12 cellular contexts compared by ENCODE assay signal in the genomic region with DNA sequence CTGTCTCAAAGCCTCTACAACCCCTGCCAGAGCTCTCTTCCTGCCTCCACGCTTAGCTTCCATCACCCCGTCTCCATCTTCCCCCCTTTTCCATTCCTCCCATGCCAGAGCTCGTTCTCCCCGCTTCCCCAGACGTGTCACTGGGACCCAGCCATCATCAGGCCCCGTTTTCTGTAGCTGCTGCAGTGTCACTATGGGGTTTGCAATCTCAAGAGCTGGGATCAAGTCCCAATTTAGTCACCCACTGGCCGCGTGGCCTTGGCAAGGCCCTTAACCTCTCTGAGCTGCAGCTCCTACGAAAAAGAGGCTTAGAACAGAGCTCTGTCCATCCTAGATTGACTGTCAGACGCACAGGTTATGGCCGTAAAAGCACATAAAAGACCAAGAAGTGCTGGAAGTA. TPM values are rescaled to one million over a fixed set of nuclear protein-coding genes. Genes with fewer than 3 reads are reported as not detected.
A peak's percentile ranks its signal among the peaks of the same experiment; 100 is the strongest.
DNase-seq lines count a peak whose midpoint lies in the region; ATAC-seq, FAIRE-seq and TF ChIP-seq lines count a peak whose summit lies in the region.
"Had no signal": no experiment of that assay in that cellular context is flagged by ENCODE, and none has a peak within 500 bp of the region (broad histone marks: within the 10 kb centered on the region; RNA-seq: fewer than 3 reads in every experiment).

No MANE protein-coding gene starts in this region.

- H3K4ac ChIP-seq in H1 (replicated peaks; ENCODE audit: insufficient read length, low read depth, low read length) (no peak overlapping the region), neuronal stem cell (ENCODE audit: low read length) (no peak overlapping the region)

- H3K4me1 ChIP-seq in BLaER1: peaks cover 48% of the 10 kb centered on the region
- peaks cover 57% of the 10 kb centered on the region for H3K4me1 ChIP-seq in Karpas-422 (ENCODE audit: low read length)
- peaks cover 0 to 13% (median 3%) of the 10 kb centered on the region in 4 experiments; a peak in 5 of 7 replicates for H3K4me1 ChIP-seq in H1 (replicated peaks in 1 of 4; ENCODE audit: control insufficient read depth in 3 of 4, insufficient read depth in 4 of 4, low read length in 3 of 4)
- H3K4me1 ChIP-seq in neuronal stem cell (ENCODE audit: control insufficient read depth in 2 of 2, insufficient read depth in 1 of 2, low read depth in 1 of 2, low read length in 2 of 2): peaks cover 11 to 25% of the 10 kb centered on the region in 2 donors

- H3K79me1 ChIP-seq in H1 (ENCODE audit: low read depth, low read length) (no peaks in the 10 kb centered on the region), neuronal stem cell (ENCODE audit: low read depth, low read length) (no peaks in the 10 kb centered on the region)

- H4K20me1 ChIP-seq in BLaER1 (no peaks in the 10 kb centered on the region), Karpas-422 (ENCODE audit: insufficient read depth, low read depth, low read length) (no peaks in the 10 kb centered on the region), H1 (replicated peaks in 1 of 2; ENCODE audit: control insufficient read depth in 1 of 2, insufficient read depth in 2 of 2, low read length in 2 of 2) (no peaks in the 10 kb centered on the region)

- H2BK120ac ChIP-seq in H1 (replicated peaks; ENCODE audit: low read depth, low read length) (no peak overlapping the region), neuronal stem cell (ENCODE audit: low read depth, low read length) (no peak overlapping the region)

- H3K23ac ChIP-seq in H1 (ENCODE audit: insufficient read length) (no peak overlapping the region), neuronal stem cell (ENCODE audit: low read depth, low read length, poor library complexity) (peak overlapping the region; percentile 25)

- no peak for TF ChIP-seq RAD21 in H1 (IDR thresholded peaks at IDR 0.05 in 1 of 2, conservative IDR thresholded peaks at IDR 0.05 in 1 of 2; ENCODE audit: low read depth in 2 of 2, low read length in 2 of 2)

- H2BK15ac ChIP-seq in H1 (ENCODE audit: low read length) (no peak overlapping the region), neuronal stem cell (ENCODE audit: low read length) (peak overlapping the region; percentile 94)

- DNase-seq in Karpas-422 (no peak), H1 (ENCODE audit: low read depth in 1 of 2, low spot score in 2 of 2) (no peak), neuronal stem cell (ENCODE audit: low spot score) (no peak), SKM-1 treated with dmso at 0.1 percent for 144 hours (lab: John Stamatoyannopoulos, UW; ENCODE audit: unreplicated experiment) (no peak), ACHN (no peak)
- DNase-seq: DMS 273 treated with DMSO at 0.1 percent for 48 hours had no signal

- H3K36me3 ChIP-seq in BLaER1 (no peaks in the 10 kb centered on the region), Karpas-422 (ENCODE audit: insufficient read depth, low read length) (no peaks in the 10 kb centered on the region), H1 (ENCODE audit: control insufficient read depth in 2 of 4, insufficient read depth in 4 of 4, low read length in 3 of 4) (no peaks in the 10 kb centered on the region), neuronal stem cell (replicated peaks in 1 of 2; ENCODE audit: control insufficient read depth in 2 of 2, insufficient read depth in 2 of 2, low read length in 2 of 2) (no peaks in the 10 kb centered on the region)
- H3K36me3 ChIP-seq: Peyer's patch had no signal

- CTCF ChIA-PET in H1 (lab: Charles Lee; ENCODE audit: partially characterized antibody): interaction anchor here (0.7 to 1.5 kb wide), 10 partner anchors 9 to 152 kb away, joined by 3 to 9 read pairs (median 3); no protein-coding TSS in a partner anchor

- no peak for TF ChIP-seq CTCF in H1 (IDR thresholded peaks at IDR 0.05; ENCODE audit: control extremely low read depth in 1 of 3, insufficient read depth in 1 of 3, low read depth in 1 of 3, low read length in 3 of 3)

- no peaks in the 10 kb centered on the region for H3K9me2 ChIP-seq in Karpas-422 (replicated peaks; ENCODE audit: insufficient read depth, low read length)

- no peak overlapping the region; the same call in 1 of the 2 replicates for H3K18ac ChIP-seq in H1 (ENCODE audit: extremely low read depth, low read length)
- peak overlapping the region; percentile 48 for H3K18ac ChIP-seq in neuronal stem cell (ENCODE audit: low read length)

- no peak for TF ChIP-seq EP300 in H1 (IDR thresholded peaks at IDR 0.05; ENCODE audit: borderline replicate concordance in 1 of 2, low read depth in 2 of 2, low read length in 2 of 2)

- H3K23me2 ChIP-seq in H1 (ENCODE audit: low read depth, low read length): peaks cover 5% of the 10 kb centered on the region; the same call in 1 of the 2 replicates

- H4K8ac ChIP-seq in H1 (ENCODE audit: extremely low read depth, insufficient read depth, low read length): no peak overlapping the region
- H4K8ac ChIP-seq in neuronal stem cell (ENCODE audit: low read depth, low read length): no peak overlapping the region

- TF ChIP-seq POLR2A in H1 (IDR thresholded peaks at IDR 0.05; ENCODE audit: control extremely low read depth in 1 of 2, low read depth in 2 of 2, low read length in 2 of 2): no peak

- H3K79me2 ChIP-seq in Karpas-422 (ENCODE audit: low read length): no peaks in the 10 kb centered on the region
- no peaks in the 10 kb centered on the region for H3K79me2 ChIP-seq in H1 (ENCODE audit: control insufficient read depth in 1 of 2, insufficient read depth in 2 of 2, low read length in 2 of 2)

- H3K4me2 ChIP-seq in BLaER1: peak overlapping the region; percentile 97
- peak overlapping the region; percentile 76 for H3K4me2 ChIP-seq in Karpas-422 (ENCODE audit: low read depth, low read length, poor library complexity, severe bottlenecking)
- H3K4me2 ChIP-seq in H1 (ENCODE audit: insufficient read depth in 1 of 2, low read depth in 2 of 2, low read length in 2 of 2): peak overlapping the region; percentile 74 to 79; a peak in 2 of 4 replicates
- no peak overlapping the region for H3K4me2 ChIP-seq in neuronal stem cell (ENCODE audit: insufficient read depth, low read length, poor library complexity, severe bottlenecking)

- H3K9ac ChIP-seq in BLaER1 (peak overlapping the region; percentile 69), Karpas-422 (ENCODE audit: low read length) (peak overlapping the region; percentile 81), H1 (replicated peaks in 1 of 4; ENCODE audit: extremely low read depth in 1 of 4, low read depth in 3 of 4, low read length in 3 of 4) (no peak overlapping the region), neuronal stem cell (ENCODE audit: low read depth, low read length, poor library complexity) (no peak overlapping the region)

- H2BK5ac ChIP-seq in H1 (ENCODE audit: low read depth, low read length) (no peak overlapping the region), neuronal stem cell (ENCODE audit: low read length) (no peak overlapping the region)

- H2BK20ac ChIP-seq in H1 (ENCODE audit: low read length): no peak overlapping the region

- no peak overlapping the region for H2AFZ ChIP-seq in Karpas-422 (ENCODE audit: low read length)
- peak overlapping the region; percentile 49; the same call in 1 of the 2 replicates for H2AFZ ChIP-seq in H1 (ENCODE audit: low read length)
- H2AFZ ChIP-seq in neuronal stem cell (ENCODE audit: low read length): no peak overlapping the region

- H3K4me3 ChIP-seq in BLaER1: peak overlapping the region; percentile 59
- peak overlapping the region; percentile 64 for H3K4me3 ChIP-seq in Karpas-422 (ENCODE audit: low read length)
- no peak overlapping the region for H3K4me3 ChIP-seq in H1 (ENCODE audit: extremely low read depth in 1 of 4, insufficient read depth in 2 of 4, low read depth in 3 of 4, low read length in 4 of 4)
- H3K4me3 ChIP-seq in neuronal stem cell (ENCODE audit: low read length in 2 of 2): no peak overlapping the region

- no peak overlapping the region for H2AK5ac ChIP-seq in H1 (ENCODE audit: low read depth, low read length)
- H2AK5ac ChIP-seq in neuronal stem cell (ENCODE audit: low read depth, low read length): peak overlapping the region; percentile 66

- H3K56ac ChIP-seq in H1 (replicated peaks; ENCODE audit: insufficient read length, low read depth, low read length): no peak overlapping the region

- H3K27me3 ChIP-seq in BLaER1 (no peaks in the 10 kb centered on the region), Karpas-422 (ENCODE audit: low read length) (no peaks in the 10 kb centered on the region), H1 (replicated peaks in 1 of 4; ENCODE audit: control insufficient read depth in 3 of 4, extremely low read depth in 1 of 4, insufficient read depth in 3 of 4, low read length in 3 of 4) (peaks cover 0 to 19% (median 17%) of the 10 kb centered on the region in 4 experiments; a peak in 5 of 7 replicates), neuronal stem cell (ENCODE audit: control insufficient read depth in 3 of 3, insufficient read depth in 3 of 3, low read depth in 1 of 3, low read length in 3 of 3) (peaks cover 0 to 51% (median 4%) of the 10 kb centered on the region in 3 experiments)
- H3K27me3 ChIP-seq: Peyer's patch had no signal

- H4K5ac ChIP-seq in H1 (ENCODE audit: insufficient read length, low read depth, low read length): no peak overlapping the region

- H3K14ac ChIP-seq in H1 (ENCODE audit: insufficient read length) (no peak overlapping the region), neuronal stem cell (ENCODE audit: low read length) (no peak overlapping the region)

- FAIRE-seq in H1 (lab: Jason Lieb, UNC): no peak

- POLR2A ChIA-PET in H1 (lab: Charles Lee; ENCODE audit: partially characterized antibody): no interaction called here

- in situ Hi-C loops in ACHN (cut with HindIII; ENCODE audit: low pct_ligation_motif_present, low pct_unique_long_range_greater_than_20kb, low sequenced_read_pairs): no loop called here

- peak overlapping the region; percentile 53 for H3K27ac ChIP-seq in BLaER1
- H3K27ac ChIP-seq in Karpas-422 (ENCODE audit: low read length): peak overlapping the region; percentile 75
- no peak overlapping the region for H3K27ac ChIP-seq in H1 (ENCODE audit: low read depth, low read length)
- no peak overlapping the region for H3K27ac ChIP-seq in neuronal stem cell (replicated peaks; ENCODE audit: low read length)
- H3K27ac ChIP-seq: VCaP had no signal

- no peak for ATAC-seq in GM18909 (IDR thresholded peaks at IDR 0.05; ENCODE audit: poor library complexity, unreplicated experiment)
- no peak for ATAC-seq in GM18858 (IDR thresholded peaks at IDR 0.05; ENCODE audit: unreplicated experiment)

- H3K9me3 ChIP-seq in BLaER1 (no peaks in the 10 kb centered on the region), Karpas-422 (ENCODE audit: low read length) (no peaks in the 10 kb centered on the region), H1 (ENCODE audit: insufficient read depth in 2 of 2, low read depth in 1 of 2, low read length in 1 of 2) (no peaks in the 10 kb centered on the region), neuronal stem cell (replicated peaks in 1 of 2; ENCODE audit: control insufficient read depth in 2 of 2, insufficient read depth in 1 of 2, low read depth in 1 of 2, low read length in 2 of 2) (no peaks in the 10 kb centered on the region)
- H3K9me3 ChIP-seq: Peyer's patch had no signal

- 81% methylated on average over 11 of the region's 11 CpGs; no CpG with 5 or more reads in 1 of the 2 experiments for WGBS in H1 (ENCODE audit: extremely low coverage in 1 of 2, insufficient coverage in 1 of 2, insufficient read length in 1 of 2, insufficient replicate concordance in 2 of 2, low coverage in 1 of 2, low lambda C conversion rate in 2 of 2, missing lambda C conversion rate in 1 of 2), 2 experiments
- no CpG with 5 or more reads among the region's 11 CpGs for WGBS in neuronal stem cell (ENCODE audit: extremely low coverage in 2 of 2, insufficient read length in 2 of 2, insufficient replicate concordance in 1 of 2), 2 donors

- no peak overlapping the region for H4K91ac ChIP-seq in H1 (replicated peaks; ENCODE audit: insufficient read length, low read length)
- no peak overlapping the region for H4K91ac ChIP-seq in neuronal stem cell (ENCODE audit: low read depth, low read length, poor library complexity)

- H2BK12ac ChIP-seq in H1 (ENCODE audit: low read depth, low read length) (0 out of 2 replicates have a peak overlapping the region, but pooled peaks have one; percentile 23), neuronal stem cell (ENCODE audit: low read length) (no peak overlapping the region)

RNA-seq across cellular contexts. Expression of gene FAIM2, which starts 0.9 kb away (rescaled TPM):
- total RNA-seq in Karpas-422 (2014; rRNA removed; shearing (Covaris generic); ENCODE audit: low replicate concordance): 27.4 and 49.8 TPM in 2 replicates
- 0.89 and 1.4 TPM in 2 replicates for total RNA-seq in H1 (2021; fragmentation: NEBNext Ultra II Directional; extraction: Animal tissue kit (Norgen Biotek cat#: 25700))
- polyA plus RNA-seq in H1 (2011; rRNA removed): 1.3 and 3.1 TPM in 2 replicates
- 1.2 TPM for polyA plus RNA-seq in H1 (2011; cell fraction: cytosol; rRNA removed)
- 3.7 TPM for polyA plus RNA-seq in H1 (2011; cell fraction: nucleus; rRNA removed)
- polyA plus RNA-seq in H1 (2012, experiment 1 of 2): 0.22 to 1.3 TPM (median 0.64 TPM) in 4 replicates
- 0.18 TPM for polyA plus RNA-seq in H1 (2012, experiment 2 of 2)
- polyA plus RNA-seq in H1 (2013, experiment 1 of 2): 0.39 TPM
- polyA plus RNA-seq in H1 (2013, experiment 2 of 2): 0.33 TPM
- 1.2 and 2.2 TPM in 2 replicates for polyA minus RNA-seq in H1 (2011; rRNA and poly(A)+ RNA removed)
- polyA minus RNA-seq in H1 (2011; cell fraction: cytosol; rRNA and poly(A)+ RNA removed): 2.2 TPM
- polyA minus RNA-seq in H1 (2011; cell fraction: nucleus; rRNA and poly(A)+ RNA removed): 0.70 TPM
- 5.6 TPM for polyA plus RNA-seq in neuronal stem cell (2013, experiment 1 of 2)
- 4.9 TPM for polyA plus RNA-seq in neuronal stem cell (2013, experiment 2 of 2)

RNA-seq across cellular contexts. Expression of gene AQP2, which starts 45.9 kb away (rescaled TPM):
- total RNA-seq in Karpas-422 (2014; rRNA removed; shearing (Covaris generic); ENCODE audit: low replicate concordance): 0.07 and 0.63 TPM in 2 replicates
- total RNA-seq in H1 (2021; fragmentation: NEBNext Ultra II Directional; extraction: Animal tissue kit (Norgen Biotek cat#: 25700)): not detected in 2 replicates
- polyA plus RNA-seq in H1 (2011; rRNA removed): 0.02 TPM in 1 of 2 replicates, not detected in the other
- not detected for polyA plus RNA-seq in H1 (2011; cell fraction: cytosol; rRNA removed)
- polyA plus RNA-seq in H1 (2011; cell fraction: nucleus; rRNA removed): 0.06 TPM
- not detected in 4 replicates for polyA plus RNA-seq in H1 (2012, experiment 1 of 2)
- polyA plus RNA-seq in H1 (2012, experiment 2 of 2): not detected
- polyA plus RNA-seq in H1 (2013, experiment 1 of 2): not detected
- not detected for polyA plus RNA-seq in H1 (2013, experiment 2 of 2)
- polyA minus RNA-seq in H1 (2011; rRNA and poly(A)+ RNA removed): 0.05 and 0.06 TPM in 2 replicates
- not detected for polyA minus RNA-seq in H1 (2011; cell fraction: cytosol; rRNA and poly(A)+ RNA removed)
- 0.20 TPM for polyA minus RNA-seq in H1 (2011; cell fraction: nucleus; rRNA and poly(A)+ RNA removed)
- polyA plus RNA-seq in neuronal stem cell (2013, experiment 1 of 2): not detected
- polyA plus RNA-seq in neuronal stem cell (2013, experiment 2 of 2): not detected
- total RNA-seq: myocyte, Peyer's patch had no signal

RNA-seq across cellular contexts. Expression of gene AQP5, which starts 57.1 kb away (rescaled TPM):
- total RNA-seq in Karpas-422 (2014; rRNA removed; shearing (Covaris generic); ENCODE audit: low replicate concordance): 0.97 and 4.5 TPM in 2 replicates
- 1.7 and 2.5 TPM in 2 replicates for total RNA-seq in H1 (2021; fragmentation: NEBNext Ultra II Directional; extraction: Animal tissue kit (Norgen Biotek cat#: 25700))
- 3.2 and 5.2 TPM in 2 replicates for polyA plus RNA-seq in H1 (2011; rRNA removed)
- 3.7 TPM for polyA plus RNA-seq in H1 (2011; cell fraction: cytosol; rRNA removed)
- 5.9 TPM for polyA plus RNA-seq in H1 (2011; cell fraction: nucleus; rRNA removed)
- 2.4 to 4.0 TPM (median 3.0 TPM) in 4 replicates for polyA plus RNA-seq in H1 (2012, experiment 1 of 2)
- polyA plus RNA-seq in H1 (2012, experiment 2 of 2): 3.2 TPM
- polyA plus RNA-seq in H1 (2013, experiment 1 of 2): 2.8 TPM
- 2.8 TPM for polyA plus RNA-seq in H1 (2013, experiment 2 of 2)
- polyA minus RNA-seq in H1 (2011; rRNA and poly(A)+ RNA removed): 0.73 and 1.1 TPM in 2 replicates
- polyA minus RNA-seq in H1 (2011; cell fraction: cytosol; rRNA and poly(A)+ RNA removed): 3.1 TPM
- 1.3 TPM for polyA minus RNA-seq in H1 (2011; cell fraction: nucleus; rRNA and poly(A)+ RNA removed)
- polyA plus RNA-seq in neuronal stem cell (2013, experiment 1 of 2): 0.39 TPM
- polyA plus RNA-seq in neuronal stem cell (2013, experiment 2 of 2): 0.58 TPM
- total RNA-seq: myocyte, Peyer's patch had no signal

Comparison
In these comparisons a context has a peak if more than half of its experiments do, and no peak if none do; other contexts are left out.
1. H3K27ac ChIP-seq: peak in BLaER1 (single experiment) and Karpas-422 (single experiment); none in H1 (single experiment) and neuronal stem cell (single experiment).
2. H3K4me3 ChIP-seq: peak in BLaER1 (single experiment) and Karpas-422 (single experiment); none in H1 (0 of 4) and neuronal stem cell (0 of 2).
3. H3K9ac ChIP-seq: peak in BLaER1 (single experiment) and Karpas-422 (single experiment); none in H1 (0 of 4) and neuronal stem cell (single experiment).
4. RNA of gene FAIM2, which starts 0.9 kb away (total RNA-seq): 27.4 to 49.8 TPM in Karpas-422; 0.89 to 1.4 TPM in H1; every median in the first group is over 10 times any median in the second.